In the genomic region with DNA sequence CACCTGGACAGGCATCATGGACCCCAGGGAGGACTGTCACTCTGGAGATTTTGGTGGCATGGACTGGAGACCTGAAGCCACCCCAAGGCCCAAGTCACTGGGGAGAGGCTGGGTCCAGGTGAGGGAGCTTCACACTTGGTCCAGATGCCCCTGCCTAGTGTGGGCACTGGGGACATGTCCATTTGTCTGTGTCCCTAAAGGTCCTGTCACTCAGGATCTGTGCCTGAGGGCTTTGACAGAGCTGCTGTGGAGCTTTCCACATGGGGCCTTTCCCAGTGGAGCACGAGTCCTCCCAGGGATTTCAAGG, we compare ENCODE assay signal across 1 cellular context.
TF ChIP-seq lines count a peak whose summit lies in the region.

No MANE protein-coding gene starts in this region.

TF ChIP-seq in GM12878, 131 proteins besides CTCF, POLR2A, EP300 and RAD21 (continued from another document):
- TF ChIP-seq, protein P1, sequence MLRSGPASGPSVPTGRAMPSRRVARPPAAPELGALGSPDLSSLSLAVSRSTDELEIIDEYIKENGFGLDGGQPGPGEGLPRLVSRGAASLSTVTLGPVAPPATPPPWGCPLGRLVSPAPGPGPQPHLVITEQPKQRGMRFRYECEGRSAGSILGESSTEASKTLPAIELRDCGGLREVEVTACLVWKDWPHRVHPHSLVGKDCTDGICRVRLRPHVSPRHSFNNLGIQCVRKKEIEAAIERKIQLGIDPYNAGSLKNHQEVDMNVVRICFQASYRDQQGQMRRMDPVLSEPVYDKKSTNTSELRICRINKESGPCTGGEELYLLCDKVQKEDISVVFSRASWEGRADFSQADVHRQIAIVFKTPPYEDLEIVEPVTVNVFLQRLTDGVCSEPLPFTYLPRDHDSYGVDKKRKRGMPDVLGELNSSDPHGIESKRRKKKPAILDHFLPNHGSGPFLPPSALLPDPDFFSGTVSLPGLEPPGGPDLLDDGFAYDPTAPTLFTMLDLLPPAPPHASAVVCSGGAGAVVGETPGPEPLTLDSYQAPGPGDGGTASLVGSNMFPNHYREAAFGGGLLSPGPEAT (IDR thresholded peaks at IDR 0.05; ENCODE audit: low read depth) = no peak
- no peak for TF ChIP-seq IRF4 (IDR thresholded peaks at IDR 0.05; ENCODE audit: low read depth, low read length)
- TF ChIP-seq, protein P2, sequence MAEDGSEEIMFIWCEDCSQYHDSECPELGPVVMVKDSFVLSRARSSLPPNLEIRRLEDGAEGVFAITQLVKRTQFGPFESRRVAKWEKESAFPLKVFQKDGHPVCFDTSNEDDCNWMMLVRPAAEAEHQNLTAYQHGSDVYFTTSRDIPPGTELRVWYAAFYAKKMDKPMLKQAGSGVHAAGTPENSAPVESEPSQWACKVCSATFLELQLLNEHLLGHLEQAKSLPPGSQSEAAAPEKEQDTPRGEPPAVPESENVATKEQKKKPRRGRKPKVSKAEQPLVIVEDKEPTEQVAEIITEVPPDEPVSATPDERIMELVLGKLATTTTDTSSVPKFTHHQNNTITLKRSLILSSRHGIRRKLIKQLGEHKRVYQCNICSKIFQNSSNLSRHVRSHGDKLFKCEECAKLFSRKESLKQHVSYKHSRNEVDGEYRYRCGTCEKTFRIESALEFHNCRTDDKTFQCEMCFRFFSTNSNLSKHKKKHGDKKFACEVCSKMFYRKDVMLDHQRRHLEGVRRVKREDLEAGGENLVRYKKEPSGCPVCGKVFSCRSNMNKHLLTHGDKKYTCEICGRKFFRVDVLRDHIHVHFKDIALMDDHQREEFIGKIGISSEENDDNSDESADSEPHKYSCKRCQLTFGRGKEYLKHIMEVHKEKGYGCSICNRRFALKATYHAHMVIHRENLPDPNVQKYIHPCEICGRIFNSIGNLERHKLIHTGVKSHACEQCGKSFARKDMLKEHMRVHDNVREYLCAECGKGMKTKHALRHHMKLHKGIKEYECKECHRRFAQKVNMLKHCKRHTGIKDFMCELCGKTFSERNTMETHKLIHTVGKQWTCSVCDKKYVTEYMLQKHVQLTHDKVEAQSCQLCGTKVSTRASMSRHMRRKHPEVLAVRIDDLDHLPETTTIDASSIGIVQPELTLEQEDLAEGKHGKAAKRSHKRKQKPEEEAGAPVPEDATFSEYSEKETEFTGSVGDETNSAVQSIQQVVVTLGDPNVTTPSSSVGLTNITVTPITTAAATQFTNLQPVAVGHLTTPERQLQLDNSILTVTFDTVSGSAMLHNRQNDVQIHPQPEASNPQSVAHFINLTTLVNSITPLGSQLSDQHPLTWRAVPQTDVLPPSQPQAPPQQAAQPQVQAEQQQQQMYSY (CRISPR knock-in tag; IDR thresholded peaks at IDR 0.05) = no peak
